1 cellular context compared by ENCODE assay signal in genomic region chr1:150576367-150576711, GRCh38.
TF ChIP-seq lines count a peak whose summit lies in the region.

No MANE protein-coding gene starts in this region.

TF ChIP-seq in H1, 55 proteins besides CTCF, POLR2A, EP300 and RAD21:
- no peak for TF ChIP-seq CBX5 (IDR thresholded peaks at IDR 0.05; ENCODE audit: low read depth, low read length)
- TF ChIP-seq MAX (IDR thresholded peaks at IDR 0.05): no peak
- no peak for TF ChIP-seq RFX5 (IDR thresholded peaks at IDR 0.05; ENCODE audit: borderline replicate concordance, low read depth, low read length)
- TF ChIP-seq ASH2L (IDR thresholded peaks at IDR 0.05; ENCODE audit: low read length): no peak
- no peak for TF ChIP-seq CREB1 (IDR thresholded peaks at IDR 0.05)
- TF ChIP-seq SIX5 (IDR thresholded peaks at IDR 0.05; ENCODE audit: low read depth, low read length): no peak
- no peak for TF ChIP-seq KDM1A (IDR thresholded peaks at IDR 0.05; ENCODE audit: borderline replicate concordance, low read length)
- no peak for TF ChIP-seq ZNF274 (IDR thresholded peaks at IDR 0.05; ENCODE audit: borderline replicate concordance, extremely low read depth, low read length)
- no peak for TF ChIP-seq GABPA (IDR thresholded peaks at IDR 0.05; ENCODE audit: borderline replicate concordance, insufficient read depth, low read length)
